ENCODE assay signal across 26 cellular contexts in the genomic region with DNA sequence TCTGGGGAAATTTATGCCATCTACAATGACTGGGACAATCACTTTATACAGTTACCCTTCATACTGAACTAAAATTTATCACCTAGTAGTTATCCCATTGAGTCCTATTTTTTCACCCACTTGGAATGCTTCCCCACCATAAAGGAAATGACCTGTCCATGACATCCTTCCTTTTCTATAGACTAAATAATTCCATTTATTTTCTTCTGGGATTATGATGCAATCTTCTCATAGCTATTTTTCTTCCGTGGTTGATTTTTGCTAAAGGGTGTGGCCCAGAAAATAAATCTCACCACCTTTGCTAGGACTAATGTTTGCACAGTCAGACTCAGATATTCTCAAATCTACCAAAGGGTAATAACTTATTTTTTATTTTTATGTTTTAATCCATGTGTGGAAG.
"Had no signal": no experiment of that assay in that cellular context is flagged by ENCODE, and none has a peak within 500 bp of the region (broad histone marks: within the 10 kb centered on the region; RNA-seq: fewer than 3 reads in every experiment).

No MANE protein-coding gene starts in this region.

- H3K4me1 ChIP-seq: left ventricle myocardium inferior, pancreas, prostate gland, sigmoid colon, transverse colon, upper lobe of left lung, vagina had no signal

- H2AFZ ChIP-seq: hepatocyte had no signal

- ATAC-seq: mucosa of descending colon; naive thymus-derived CD4-positive, alpha-beta T cell; natural killer cell treated with Interleukin-12 subunit alpha and Interleukin-12 subunit beta and Interleukin-15 and Interleukin-18, amount 100 ng/mL, for 72 hours; pancreas; right cardiac atrium; stimulated activated memory B cell treated with anti-CD40 and anti-IgM and Interleukin-4, amounts not matched to agents 10 μg/mL and 1 μg/mL and 100 μg/mL, for 72 hours; stimulated activated naive CD8-positive, alpha-beta T cell treated with anti-CD3 and anti-CD28 coated beads, Interleukin-15, amount 100 ng/mL, for 72 hours had no signal

- H3K36me3 Mint-ChIP-seq: mesothelial cell of epicardium; naive thymus-derived CD4-positive, alpha-beta T cell; stimulated activated memory B cell treated with anti-CD40 and anti-IgM and Interleukin-4, amounts not matched to agents 10 μg/mL and 1 μg/mL and 100 μg/mL, for 72 hours had no signal

- H3K4me1 Mint-ChIP-seq: naive thymus-derived CD4-positive, alpha-beta T cell; stimulated activated memory B cell treated with anti-CD40 and anti-IgM and Interleukin-4, amounts not matched to agents 10 μg/mL and 1 μg/mL and 100 μg/mL, for 72 hours; stimulated activated naive CD8-positive, alpha-beta T cell treated with anti-CD3 and anti-CD28 coated beads, Interleukin-15, amount 100 ng/mL, for 72 hours had no signal

- H3K4me3 ChIP-seq: hepatocyte, left ventricle myocardium inferior, lung, mucosa of descending colon, pancreas, prostate gland, sigmoid colon, spleen, transverse colon, upper lobe of left lung, vagina had no signal

- H3K4me3 Mint-ChIP-seq: mesothelial cell of epicardium; naive thymus-derived CD4-positive, alpha-beta T cell; natural killer cell treated with Interleukin-12 subunit alpha and Interleukin-12 subunit beta and Interleukin-15 and Interleukin-18, amount 100 ng/mL, for 72 hours; stimulated activated memory B cell treated with anti-CD40 and anti-IgM and Interleukin-4, amounts not matched to agents 10 μg/mL and 1 μg/mL and 100 μg/mL, for 72 hours; stimulated activated naive CD8-positive, alpha-beta T cell treated with anti-CD3 and anti-CD28 coated beads, Interleukin-15, amount 100 ng/mL, for 72 hours had no signal

- H3K9me3 ChIP-seq: left ventricle myocardium inferior, mucosa of descending colon, pancreas, prostate gland, sigmoid colon, transverse colon, upper lobe of left lung, vagina had no signal

- DNase-seq: islet precursor cell; left ventricle myocardium inferior; mesendoderm; mucosa of descending colon; naive thymus-derived CD4-positive, alpha-beta T cell; pancreas; posterior cingulate gyrus; retina; right cardiac atrium; sigmoid colon; small intestine; spleen; stimulated activated CD4-positive, alpha-beta T cell treated with anti-CD3 and anti-CD28 coated beads, Interleukin-4, amount 100 ng/mL, for 4 hours; stimulated activated CD8-positive, alpha-beta memory T cell treated with anti-CD3 and anti-CD28 coated beads, Interleukin-4, amount 100 ng/mL, for 48 hours; stimulated activated naive CD4-positive, alpha-beta T cell treated with Interleukin-2 at 50 U/mL for 16 hours; stimulated activated naive CD8-positive, alpha-beta T cell treated with anti-CD3 and anti-CD28 coated beads, Interleukin-15, amount 100 ng/mL, for 72 hours; substantia nigra; transverse colon; upper lobe of left lung had no signal

- H3K4me2 ChIP-seq: hepatocyte had no signal

- H3K36me3 ChIP-seq: left ventricle myocardium inferior, pancreas, prostate gland, sigmoid colon, spleen, transverse colon, upper lobe of left lung, vagina had no signal

- FAIRE-seq: pancreas, small intestine had no signal

- H3K27ac ChIP-seq: hepatocyte, left ventricle myocardium inferior, pancreas, prostate gland, sigmoid colon, spleen, transverse colon, upper lobe of left lung, vagina had no signal

- H3K79me2 ChIP-seq: hepatocyte had no signal

- H3K9me3 Mint-ChIP-seq: mesothelial cell of epicardium had no signal

- H3K27me3 ChIP-seq: hepatocyte, pancreas, sigmoid colon, spleen, transverse colon, upper lobe of left lung, vagina had no signal

- H3K27me3 Mint-ChIP-seq: naive thymus-derived CD4-positive, alpha-beta T cell; natural killer cell treated with Interleukin-12 subunit alpha and Interleukin-12 subunit beta and Interleukin-15 and Interleukin-18, amount 100 ng/mL, for 72 hours; stimulated activated memory B cell treated with anti-CD40 and anti-IgM and Interleukin-4, amounts not matched to agents 10 μg/mL and 1 μg/mL and 100 μg/mL, for 72 hours; stimulated activated naive CD8-positive, alpha-beta T cell treated with anti-CD3 and anti-CD28 coated beads, Interleukin-15, amount 100 ng/mL, for 72 hours had no signal

- H3K27ac Mint-ChIP-seq: mesothelial cell of epicardium; naive thymus-derived CD4-positive, alpha-beta T cell; natural killer cell treated with Interleukin-12 subunit alpha and Interleukin-12 subunit beta and Interleukin-15 and Interleukin-18, amount 100 ng/mL, for 72 hours; stimulated activated memory B cell treated with anti-CD40 and anti-IgM and Interleukin-4, amounts not matched to agents 10 μg/mL and 1 μg/mL and 100 μg/mL, for 72 hours; stimulated activated naive CD8-positive, alpha-beta T cell treated with anti-CD3 and anti-CD28 coated beads, Interleukin-15, amount 100 ng/mL, for 72 hours had no signal
